8 cellular contexts compared by ENCODE assay signal in the genomic region with DNA sequence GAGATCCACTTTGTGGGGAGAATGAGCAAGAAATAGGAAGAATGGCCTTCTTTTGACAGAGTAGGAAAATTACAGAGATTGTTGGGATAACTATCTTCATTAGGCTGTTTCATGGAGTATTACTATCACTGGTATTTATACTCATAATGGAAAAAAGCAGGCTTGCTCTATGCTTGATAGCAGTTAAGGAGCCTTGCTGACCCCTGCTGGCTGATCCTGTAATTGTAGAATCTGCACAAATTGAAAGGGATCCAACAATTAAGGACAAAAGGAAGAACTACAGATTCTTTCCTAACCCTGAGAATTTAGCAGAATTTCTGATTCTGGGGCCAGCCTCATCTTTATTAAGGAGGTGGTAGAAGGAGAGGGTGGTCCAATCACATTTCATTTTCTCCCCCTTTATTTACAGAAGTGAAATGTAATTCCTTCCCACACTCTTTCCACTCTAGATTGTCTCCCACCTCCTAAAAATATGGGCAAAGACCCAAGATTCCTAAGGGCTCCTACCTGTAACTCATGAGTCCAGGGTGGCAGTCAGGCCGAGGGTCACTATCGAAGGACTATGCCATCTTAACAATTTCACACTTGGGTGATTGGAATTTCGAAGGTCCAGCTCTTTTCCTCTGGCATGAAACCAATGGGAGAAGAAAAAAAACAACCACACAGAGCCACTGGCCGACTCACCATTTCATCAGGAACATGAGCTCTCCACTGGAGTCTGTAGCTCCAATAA. TPM values are rescaled to one million over a fixed set of nuclear protein-coding genes. Genes with fewer than 3 reads are reported as not detected.
A peak's percentile ranks its signal among the peaks of the same experiment; 100 is the strongest.
DNase-seq lines count a peak whose midpoint lies in the region; ATAC-seq and TF ChIP-seq lines count a peak whose summit lies in the region.

No MANE protein-coding gene starts in this region.

- CTCF ChIA-PET in A673 (lab: Charles Lee), result interaction anchor here (0.7 to 0.9 kb wide), 3 partner anchors 48 to 529 kb away, joined by 3 to 7 read pairs (median 6); no protein-coding TSS in a partner anchor
- CTCF ChIA-PET in activated CD4-positive, alpha-beta T cell treated with anti-CD3 and anti-CD28 coated beads, Interleukin-2, amount 10 ng/mL, durations not matched to agents 7 days and 5 days (lab: Charles Lee), result interaction anchor here (0.7 to 9.8 kb wide), 7 partner anchors 22 to 95 kb away, joined by 3 to 55 read pairs (median 4); a partner anchor contains a TSS

- H3K4me3 ChIP-seq in A673 (ENCODE audit: low read depth, low read length, poor library complexity, severe bottlenecking), result no peak overlapping the region

- peaks cover 26% of the 10 kb centered on the region for H3K36me3 Mint-ChIP-seq in activated CD4-positive, alpha-beta T cell treated with anti-CD3 and anti-CD28 coated beads, Interleukin-2, amount 10 ng/mL, durations not matched to agents 7 days and 5 days (ENCODE audit: low read depth)

- H3K4me3 Mint-ChIP-seq in activated CD4-positive, alpha-beta T cell treated with anti-CD3 and anti-CD28 coated beads, Interleukin-2, amount 10 ng/mL, durations not matched to agents 7 days and 5 days, result no peak overlapping the region

- H3K4me1 ChIP-seq in A673 (ENCODE audit: insufficient read depth, low read length, poor library complexity, severe bottlenecking), result no peaks in the 10 kb centered on the region

- no peaks in the 10 kb centered on the region for H3K9me3 ChIP-seq in A673 (ENCODE audit: low read depth, low read length, poor library complexity, severe bottlenecking)

- intact Hi-C loops in A673 (cut with micrococcal nuclease; ENCODE audit: unreplicated experiment), result loop anchor here (1.0 kb wide), 1 partner anchor 48 kb away; no protein-coding TSS in a partner anchor

- peaks cover 3% of the 10 kb centered on the region for H3K4me1 Mint-ChIP-seq in activated CD4-positive, alpha-beta T cell treated with anti-CD3 and anti-CD28 coated beads, Interleukin-2, amount 10 ng/mL, durations not matched to agents 7 days and 5 days

- POLR2A ChIA-PET in A673 (lab: Charles Lee; ENCODE audit: low non-redundant PET), result interaction anchor here (0.7 kb wide), 1 partner anchor 74 kb away, joined by 5 read pairs; no protein-coding TSS in a partner anchor
- POLR2A ChIA-PET in activated CD4-positive, alpha-beta T cell treated with anti-CD3 and anti-CD28 coated beads, Interleukin-2, amount 10 ng/mL, durations not matched to agents 7 days and 5 days (lab: Charles Lee), result no interaction called here

- peak overlapping the region; percentile 55 for H3K27ac Mint-ChIP-seq in activated CD4-positive, alpha-beta T cell treated with anti-CD3 and anti-CD28 coated beads, Interleukin-2, amount 10 ng/mL, durations not matched to agents 7 days and 5 days

- in situ Hi-C loops in GM13976 (cut with MboI; ENCODE audit: low sequenced_read_pairs, unreplicated experiment), result no loop called here

- no peak for ATAC-seq in HG03039 (IDR thresholded peaks at IDR 0.05; ENCODE audit: unreplicated experiment)

- peak; percentile 85 for DNase-seq in A673 (ENCODE audit: low spot score)
- peak; percentile 66 for DNase-seq in GM13976 (ENCODE audit: low spot score)
- peak; percentile 49 for DNase-seq in NCI-H345 treated with DMSO at 0.1 percent for 48 hours (lab: John Stamatoyannopoulos, UW; ENCODE audit: unreplicated experiment)
- DNase-seq in activated CD4-positive, alpha-beta T cell treated with anti-CD3 and anti-CD28 coated beads, Interleukin-2, amount 10 ng/mL, durations not matched to agents 7 days and 5 days, result peak; percentile 83
- peak; percentile 86 for DNase-seq in dermis blood vessel endothelial cell
- peak; percentile 79 to 87 for DNase-seq in lung microvascular endothelial cell (ENCODE audit: low read depth in 2 of 2)
- peak; percentile 21 for DNase-seq in stimulated activated CD8-positive, alpha-beta memory T cell treated with anti-CD3 and anti-CD28 coated beads, Interleukin-12 subunit alpha, Interleukin-12 subunit beta, amount 100 ng/mL, for 4 hours (ENCODE audit: low read depth)

- H3K9me3 Mint-ChIP-seq in activated CD4-positive, alpha-beta T cell treated with anti-CD3 and anti-CD28 coated beads, Interleukin-2, amount 10 ng/mL, durations not matched to agents 7 days and 5 days, result no peaks in the 10 kb centered on the region

- no TSS peak for BruUV-seq in A673 (replicated peaks; lab: Mats Ljungman, UMichigan)

- no peak overlapping the region for H3K27ac ChIP-seq in A673 (ENCODE audit: low read depth, low read length, poor library complexity, severe bottlenecking)

- H3K27me3 ChIP-seq in A673 (replicated peaks; ENCODE audit: insufficient read depth, low read depth, low read length, poor library complexity), result no peaks in the 10 kb centered on the region

- H3K27me3 Mint-ChIP-seq in activated CD4-positive, alpha-beta T cell treated with anti-CD3 and anti-CD28 coated beads, Interleukin-2, amount 10 ng/mL, durations not matched to agents 7 days and 5 days, result no peaks in the 10 kb centered on the region

- TF ChIP-seq CTCF in A673 (conservative IDR thresholded peaks at IDR 0.05; ENCODE audit: low read depth, low read length) (peak; percentile 87), GM13976 (IDR thresholded peaks at IDR 0.05; ENCODE audit: borderline replicate concordance, control extremely low read depth, extremely low read depth, insufficient read depth, missing control alignments) (peak; percentile 67)

- H3K36me3 ChIP-seq in A673 (ENCODE audit: insufficient read depth, low read length, poor library complexity, severe bottlenecking), result peaks cover 74% of the 10 kb centered on the region

RNA-seq across cellular contexts. Expression of a gene that starts 26.3 kb away (rescaled TPM):
- total RNA-seq in A673 (2021) (149 and 168 TPM in 2 replicates), dermis blood vessel endothelial cell (95.1 and 209 TPM in 2 replicates), lung microvascular endothelial cell (72.6 and 93.5 TPM in 2 replicates)
- 10 to 100 TPM; 53.2 to 65.9 TPM for total RNA-seq in activated CD4-positive, alpha-beta T cell treated with anti-CD3 and anti-CD28 coated beads, Interleukin-2, amount 10 ng/mL, durations not matched to agents 7 days and 5 days

RNA-seq across cellular contexts. Expression of a gene that starts 26.8 kb away (rescaled TPM):
- total RNA-seq in A673 (2021) (121 and 139 TPM in 2 replicates), dermis blood vessel endothelial cell (65.7 and 81.3 TPM in 2 replicates), lung microvascular endothelial cell (38.4 and 42.9 TPM in 2 replicates)
- total RNA-seq in activated CD4-positive, alpha-beta T cell treated with anti-CD3 and anti-CD28 coated beads, Interleukin-2, amount 10 ng/mL, durations not matched to agents 7 days and 5 days, result 10 to 100 TPM; 63.6 to 64.8 TPM

RNA-seq across cellular contexts. Expression of a gene that starts 33.1 kb away (rescaled TPM):
- total RNA-seq in A673 (2021) (25.1 and 27.6 TPM in 2 replicates), dermis blood vessel endothelial cell (14.0 and 15.9 TPM in 2 replicates), lung microvascular endothelial cell (10.7 and 13.5 TPM in 2 replicates)
- total RNA-seq in activated CD4-positive, alpha-beta T cell treated with anti-CD3 and anti-CD28 coated beads, Interleukin-2, amount 10 ng/mL, durations not matched to agents 7 days and 5 days, result 10 to 100 TPM; 21.2 to 22.4 TPM

RNA-seq across cellular contexts. Expression of a gene that starts 36.9 kb away (rescaled TPM):
- total RNA-seq in A673 (2021) (2.3 TPM in 1 of 2 replicates, not detected in the other), dermis blood vessel endothelial cell (3.8 and 6.5 TPM in 2 replicates), lung microvascular endothelial cell (4.6 and 7.0 TPM in 2 replicates)
- total RNA-seq in activated CD4-positive, alpha-beta T cell treated with anti-CD3 and anti-CD28 coated beads, Interleukin-2, amount 10 ng/mL, durations not matched to agents 7 days and 5 days, result 1 to 10 TPM; 3.4 to 4.0 TPM

Comparison
In these comparisons a context has a peak if more than half of its experiments do, and no peak if none do; other contexts are left out.
1. DNase-seq: peak in every context shown above with its lines; median percentile 86 in dermis blood vessel endothelial cell; 85 in A673; 83 in activated CD4-positive, alpha-beta T cell treated with anti-CD3 and anti-CD28 coated beads, Interleukin-2, amount 10 ng/mL, durations not matched to agents 7 days and 5 days; 83 in lung microvascular endothelial cell; 66 in GM13976; 49 in NCI-H345 treated with DMSO at 0.1 percent for 48 hours; 21 in stimulated activated CD8-positive, alpha-beta memory T cell treated with anti-CD3 and anti-CD28 coated beads, Interleukin-12 subunit alpha, Interleukin-12 subunit beta, amount 100 ng/mL, for 4 hours.